In the genomic region with DNA sequence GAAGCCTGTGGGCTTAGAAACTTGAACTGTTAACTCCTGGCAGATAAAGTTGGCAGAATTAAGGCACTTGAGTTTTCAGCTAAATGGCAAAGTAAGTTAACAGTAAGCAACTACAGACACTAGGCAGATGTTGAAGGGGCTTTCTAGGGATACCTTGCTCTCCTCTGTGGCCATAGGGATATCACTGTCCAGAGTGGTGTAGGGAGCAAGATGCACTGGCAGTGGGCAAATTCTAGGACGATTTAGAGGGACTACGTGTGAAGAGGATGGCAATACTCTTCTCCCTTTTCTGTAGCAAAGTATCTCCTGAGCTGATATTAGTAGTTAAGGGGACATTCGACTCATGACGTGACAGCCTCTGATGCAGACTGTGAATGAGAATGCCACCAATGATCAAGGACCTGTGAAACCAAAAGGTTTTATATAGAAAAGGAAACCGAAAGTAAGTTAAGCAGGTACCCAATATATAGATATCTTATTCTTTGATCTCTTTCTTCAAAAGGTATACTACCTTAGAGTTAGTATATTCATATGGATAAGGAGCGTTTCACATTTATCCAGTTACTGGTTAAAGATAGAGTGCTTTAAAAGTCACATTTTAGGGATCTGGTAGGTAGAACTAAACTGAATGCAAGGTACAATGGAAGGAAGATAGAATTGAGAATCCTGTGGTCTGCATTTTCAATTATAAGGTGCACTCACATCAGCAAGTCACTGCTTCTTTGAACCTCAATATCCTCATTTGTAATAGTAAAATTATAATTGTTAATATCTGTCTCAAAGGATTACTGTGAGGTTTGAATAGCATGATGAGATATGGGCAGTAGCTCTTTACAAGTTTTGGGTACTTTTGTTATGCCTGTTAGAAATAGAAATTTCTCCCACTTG, we compare ENCODE assay signal across 11 cellular contexts.
DNase-seq lines count a peak whose midpoint lies in the region; ATAC-seq and FAIRE-seq lines count a peak whose summit lies in the region.
"Had no signal": no experiment of that assay in that cellular context is flagged by ENCODE, and none has a peak within 500 bp of the region (broad histone marks: within the 10 kb centered on the region; RNA-seq: fewer than 3 reads in every experiment).

No MANE protein-coding gene starts in this region.

- no peaks in the 10 kb centered on the region for H3K27me3 Mint-ChIP-seq in activated naive CD4-positive, alpha-beta T cell treated with anti-CD3 and anti-CD28 coated beads for 36 hours (ENCODE audit: low read depth)

- no peaks in the 10 kb centered on the region for H3K4me1 ChIP-seq in endocrine pancreas (ENCODE audit: control insufficient read depth, insufficient read depth, low read length)

- H3K9me3 Mint-ChIP-seq in activated naive CD4-positive, alpha-beta T cell treated with anti-CD3 and anti-CD28 coated beads for 36 hours, result no peaks in the 10 kb centered on the region

- FAIRE-seq in GM18507 (lab: Jason Lieb, UNC), result peak; percentile 70
- FAIRE-seq: islet of Langerhans had no signal

- H3K4me3 ChIP-seq in endocrine pancreas (ENCODE audit: control insufficient read depth, insufficient read depth, low read length), result peak overlapping the region; percentile 84

- no peaks in the 10 kb centered on the region for H3K9me3 ChIP-seq in endocrine pancreas (ENCODE audit: control insufficient read depth, low read length)

- CTCF ChIA-PET in activated naive CD4-positive, alpha-beta T cell treated with anti-CD3 and anti-CD28 coated beads for 36 hours (lab: Charles Lee), result no interaction called here

- H3K27ac Mint-ChIP-seq in activated naive CD4-positive, alpha-beta T cell treated with anti-CD3 and anti-CD28 coated beads for 36 hours, result no peak overlapping the region

- no peaks in the 10 kb centered on the region for H3K4me1 Mint-ChIP-seq in activated naive CD4-positive, alpha-beta T cell treated with anti-CD3 and anti-CD28 coated beads for 36 hours (ENCODE audit: low read depth)

- peak; percentile 85 for ATAC-seq in GM21529 (IDR thresholded peaks at IDR 0.05; ENCODE audit: unreplicated experiment)
- ATAC-seq in HG03565 (IDR thresholded peaks at IDR 0.05; ENCODE audit: unreplicated experiment), result peak; percentile 90

- no peaks in the 10 kb centered on the region for H3K36me3 Mint-ChIP-seq in activated naive CD4-positive, alpha-beta T cell treated with anti-CD3 and anti-CD28 coated beads for 36 hours (ENCODE audit: low read depth)

- peak; percentile 14 for DNase-seq in GM18507 (ENCODE audit: extremely low spot score, insufficient read length, low read depth)
- DNase-seq in activated naive CD4-positive, alpha-beta T cell treated with anti-CD3 and anti-CD28 coated beads for 36 hours, result no peak
- no peak for DNase-seq in epidermal melanocyte (ENCODE audit: insufficient read length, low spot score)
- DNase-seq in putamen (ENCODE audit: low spot score), result no peak
- DNase-seq in NOMO-1 treated with DMSO at 0.1 percent for 48 hours (lab: John Stamatoyannopoulos, UW; ENCODE audit: unreplicated experiment), result no peak
- DNase-seq: activated naive CD4-positive, alpha-beta T cell treated with anti-CD3 and anti-CD28 coated beads, Interleukin-2, amount 50 U/mL, for 16 hours; IMR-90 had no signal

- no peaks in the 10 kb centered on the region for H3K36me3 ChIP-seq in endocrine pancreas (ENCODE audit: control insufficient read depth, insufficient read depth, low read length)

- intact Hi-C loops in activated naive CD4-positive, alpha-beta T cell treated with anti-CD3 and anti-CD28 coated beads for 36 hours (cut with micrococcal nuclease), result no loop called here

- H3K4me3 Mint-ChIP-seq in activated naive CD4-positive, alpha-beta T cell treated with anti-CD3 and anti-CD28 coated beads for 36 hours, result no peak overlapping the region

- peak overlapping the region; percentile 41 for H3K9ac ChIP-seq in endocrine pancreas (ENCODE audit: control insufficient read depth, insufficient read depth, low read length)

- no peaks in the 10 kb centered on the region for H3K27me3 ChIP-seq in endocrine pancreas (ENCODE audit: control insufficient read depth, insufficient read depth, low read length)
